ENCODE assay signal across 14 cellular contexts in genomic region chr12:57272337-57273151, GRCh38.
DNase-seq lines count a peak whose midpoint lies in the region; ATAC-seq and TF ChIP-seq lines count a peak whose summit lies in the region.
"Had no signal": no experiment of that assay in that cellular context is flagged by ENCODE, and none has a peak within 500 bp of the region (broad histone marks: within the 10 kb centered on the region; RNA-seq: fewer than 3 reads in every experiment).

No MANE protein-coding gene starts in this region.

- TF ChIP-seq CTCF in foreskin fibroblast (IDR thresholded peaks at IDR 0.05; ENCODE audit: low read depth, low read length) = no peak

- no peaks in the 10 kb centered on the region for H3K9me3 ChIP-seq in SK-N-MC (ENCODE audit: low read depth, low read length)

- H3K9ac ChIP-seq in SK-N-MC (ENCODE audit: insufficient read length) = peak overlapping the region; percentile 19

- ATAC-seq in HG03159 (IDR thresholded peaks at IDR 0.05; ENCODE audit: unreplicated experiment) (no peak), GM21619 (IDR thresholded peaks at IDR 0.05; ENCODE audit: unreplicated experiment) (no peak)
- ATAC-seq: left colon had no signal

- no peak overlapping the region for H3K4me3 ChIP-seq in SK-N-MC
- H3K4me3 ChIP-seq in foreskin fibroblast (ENCODE audit: low read depth in 1 of 2, low read length in 2 of 2) = no peak overlapping the region

- peak overlapping the region; percentile 40; the same call in 1 of the 2 replicates for H3K27ac ChIP-seq in SK-N-MC

- peak; percentile 45 for DNase-seq in GM03348 (ENCODE audit: low spot score)
- no peak for DNase-seq in SK-N-MC (ENCODE audit: low read depth, low spot score)
- peak; percentile 23 to 60 for DNase-seq in foreskin fibroblast
- DNase-seq in pons (ENCODE audit: low spot score) = peak; percentile 14
- no peak for DNase-seq in globus pallidus (ENCODE audit: low spot score)
- no peak for DNase-seq in activated effector memory CD4-positive, alpha-beta T cell treated with anti-CD3 and anti-CD28 coated beads, Interleukin-2, amount 50 U/mL, for 16 hours
- DNase-seq: activated CD4-positive, CD25-positive, alpha-beta regulatory T cell treated with anti-CD3 and anti-CD28 coated beads, Interleukin-2, amount 50 U/mL, for 72 hours; left colon; NCI-H526 treated with DMSO at 0.1 percent for 48 hours; occipital lobe; SHP77 treated with DMSO at 0.1 percent for 48 hours; stimulated activated naive CD4-positive, alpha-beta T cell treated with Interleukin-2 at 50 U/mL for 16 hours had no signal

- H3K36me3 ChIP-seq in SK-N-MC (ENCODE audit: insufficient read depth, low read length) = peaks cover 55% of the 10 kb centered on the region

Comparison
In these comparisons a context has a peak if more than half of its experiments do, and no peak if none do; other contexts are left out.
1. DNase-seq: peak in GM03348 (single experiment), foreskin fibroblast (2 of 2) and pons (single experiment); none in SK-N-MC (single experiment), globus pallidus (single experiment) and activated effector memory CD4-positive, alpha-beta T cell treated with anti-CD3 and anti-CD28 coated beads, Interleukin-2, amount 50 U/mL, for 16 hours (single experiment).